In the genomic region with DNA sequence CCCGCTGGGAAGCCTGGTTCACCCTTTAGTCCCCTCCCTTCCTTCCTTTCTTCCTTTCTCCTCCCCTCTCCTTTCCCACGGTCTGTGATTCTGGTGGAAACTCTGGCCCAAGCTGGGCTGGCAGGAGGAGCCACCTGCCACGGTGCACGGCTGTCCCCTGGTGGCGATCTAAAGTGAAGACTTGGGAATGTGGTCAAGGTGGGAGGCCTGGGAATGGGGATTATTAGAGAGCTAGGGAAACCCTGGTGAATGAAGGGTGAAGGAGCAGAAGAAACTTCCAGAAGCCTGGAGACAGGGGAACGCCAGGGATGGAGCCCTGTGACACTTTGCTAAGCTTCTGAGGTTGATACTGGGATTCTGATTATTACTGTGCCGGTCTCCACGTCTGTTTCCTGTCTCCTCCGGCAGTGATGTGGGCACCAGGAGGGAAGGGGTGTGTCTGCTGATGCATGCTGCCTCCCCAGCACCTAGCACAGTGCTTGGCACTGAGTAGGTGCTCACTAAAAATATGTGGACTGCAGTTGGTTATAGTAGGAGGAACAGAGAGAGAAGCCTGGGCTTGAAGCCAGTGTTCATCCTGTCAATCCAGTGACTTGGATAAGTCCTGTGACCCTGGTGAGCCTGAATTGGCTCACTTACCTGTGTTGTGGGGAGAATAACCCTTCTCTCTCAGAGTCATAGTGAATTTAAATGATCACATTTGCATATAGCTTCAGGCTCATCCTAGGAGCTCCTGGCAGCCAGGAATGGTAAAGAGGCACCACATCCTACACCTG, we compare ENCODE assay signal across 1 cellular context.
TF ChIP-seq lines count a peak whose summit lies in the region.

No MANE protein-coding gene starts in this region.

TF ChIP-seq in HepG2, 621 proteins besides CTCF, POLR2A, EP300 and RAD21 (continued from another document):
- TF ChIP-seq ZNF142 (CRISPR knock-in tag; IDR thresholded peaks at IDR 0.05) (no peak), SIX1 (CRISPR knock-in tag; IDR thresholded peaks at IDR 0.05; ENCODE audit: borderline replicate concordance) (0 out of 2 replicates have a peak, but pooled peaks have one; percentile 25)
TF ChIP-seq in HepG2: peak in this region for 118.
